In the genomic region with DNA sequence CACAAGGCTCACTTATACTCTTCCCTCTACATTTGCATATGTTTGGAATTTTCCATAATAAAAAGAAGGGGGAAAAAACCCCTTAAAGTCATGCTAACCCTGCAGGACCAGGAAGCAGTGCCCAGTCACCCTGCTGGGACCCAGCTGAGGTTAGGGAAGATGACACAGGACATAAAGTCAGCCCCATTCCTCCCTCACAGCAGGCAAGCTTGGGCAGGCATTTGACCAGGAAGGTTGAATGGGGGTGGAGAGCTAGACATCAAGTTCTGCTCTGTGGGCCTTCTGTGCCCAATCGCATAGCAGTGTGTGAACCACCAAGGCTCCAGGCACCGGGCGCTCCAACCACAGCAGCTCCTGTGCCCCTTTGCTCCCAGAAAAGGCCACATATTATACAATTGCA, we compare ENCODE assay signal across 25 cellular contexts.
"Had no signal": no experiment of that assay in that cellular context is flagged by ENCODE, and none has a peak within 500 bp of the region (broad histone marks: within the 10 kb centered on the region; RNA-seq: fewer than 3 reads in every experiment).

No MANE protein-coding gene starts in this region.

- H3K4me1 Mint-ChIP-seq: natural killer cell; stimulated activated naive CD8-positive, alpha-beta T cell treated with anti-CD3 and anti-CD28 coated beads, Interleukin-15, amount 100 ng/mL, for 72 hours had no signal

- H3K36me3 Mint-ChIP-seq: memory B cell, natural killer cell had no signal

- H3K36me3 ChIP-seq: heart right ventricle, lower lobe of right lung, neutrophil, pancreas, prostate gland, suprapubic skin, transverse colon, upper lobe of right lung, uterus had no signal

- H3K4me3 Mint-ChIP-seq: memory B cell; natural killer cell; stimulated activated naive CD8-positive, alpha-beta T cell treated with anti-CD3 and anti-CD28 coated beads, Interleukin-15, amount 100 ng/mL, for 72 hours had no signal

- H3K9me3 ChIP-seq: heart right ventricle, lower lobe of right lung, neutrophil, pancreas, prostate gland, suprapubic skin, transverse colon, upper lobe of right lung, uterus had no signal

- H3K27ac ChIP-seq: dorsolateral prefrontal cortex, epithelial cell of prostate, heart right ventricle, lower lobe of right lung, neutrophil, pancreas, prostate gland, skin epidermis, suprapubic skin, transverse colon, upper lobe of right lung, uterus had no signal

- H3K4me3 ChIP-seq: dorsolateral prefrontal cortex, heart right ventricle, lower lobe of right lung, pancreas, prostate gland, skin epidermis, suprapubic skin, transverse colon, upper lobe of right lung, uterus had no signal

- H3K27ac Mint-ChIP-seq: memory B cell; natural killer cell; stimulated activated naive CD8-positive, alpha-beta T cell treated with anti-CD3 and anti-CD28 coated beads, Interleukin-15, amount 100 ng/mL, for 72 hours had no signal

- H3K4me1 ChIP-seq: lower lobe of right lung, pancreas, prostate gland, upper lobe of right lung, uterus had no signal

- ATAC-seq: esophagus mucosa; heart right ventricle; left ventricle myocardium superior; lower lobe of right lung; natural killer cell; pancreas; right cardiac atrium; stimulated activated naive CD8-positive, alpha-beta T cell treated with anti-CD3 and anti-CD28 coated beads, Interleukin-15, amount 100 ng/mL, for 72 hours; upper lobe of right lung had no signal

- H3K9me3 Mint-ChIP-seq: memory B cell; natural killer cell; stimulated activated naive CD8-positive, alpha-beta T cell treated with anti-CD3 and anti-CD28 coated beads, Interleukin-15, amount 100 ng/mL, for 72 hours had no signal

- H3K27me3 ChIP-seq: dorsolateral prefrontal cortex, pancreas, suprapubic skin, upper lobe of right lung, uterus had no signal

- DNase-seq: effector CD4-positive, alpha-beta T cell; foreskin melanocyte; glutamatergic neuron; heart right ventricle; hippocampal formation; left ventricle myocardium superior; lower lobe of right lung; natural killer cell; right cardiac atrium; stimulated activated CD4-positive, alpha-beta T cell treated with anti-CD3 and anti-CD28 coated beads, Interleukin-15, amount 100 ng/mL, for 24 hours; stimulated activated CD4-positive, alpha-beta T cell treated with anti-CD3 and anti-CD28 coated beads, Interleukin-2, amount 100 ng/mL, for 48 hours; stimulated activated naive CD4-positive, alpha-beta T cell; stimulated activated naive CD8-positive, alpha-beta T cell treated with anti-CD3 and anti-CD28 coated beads, Interleukin-15, amount 100 ng/mL, for 72 hours; transverse colon; uterus had no signal
